ENCODE assay signal across 1 cellular context in the genomic region with DNA sequence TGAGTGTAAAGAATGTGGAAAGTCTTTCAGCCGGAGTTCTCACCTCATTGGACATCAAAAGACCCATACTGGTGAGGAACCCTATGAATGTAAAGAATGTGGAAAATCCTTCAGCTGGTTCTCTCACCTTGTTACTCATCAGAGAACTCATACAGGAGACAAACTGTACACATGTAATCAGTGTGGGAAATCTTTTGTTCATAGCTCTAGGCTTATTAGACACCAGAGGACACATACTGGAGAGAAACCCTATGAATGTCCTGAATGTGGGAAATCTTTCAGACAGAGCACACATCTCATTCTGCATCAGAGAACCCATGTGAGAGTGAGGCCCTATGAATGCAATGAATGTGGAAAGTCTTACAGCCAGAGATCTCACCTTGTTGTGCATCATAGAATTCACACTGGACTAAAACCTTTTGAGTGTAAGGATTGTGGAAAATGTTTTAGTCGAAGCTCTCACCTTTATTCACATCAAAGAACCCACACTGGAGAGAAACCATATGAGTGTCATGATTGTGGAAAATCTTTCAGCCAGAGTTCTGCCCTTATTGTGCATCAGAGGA.
A peak's percentile ranks its signal among the peaks of the same experiment; 100 is the strongest.
TF ChIP-seq lines count a peak whose summit lies in the region.

No MANE protein-coding gene starts in this region.

TF ChIP-seq in HEK293, 187 proteins besides CTCF, POLR2A, EP300 and RAD21:
- peak; percentile 62; the same call in 1 of the 2 replicates for TF ChIP-seq TRIM28 (IDR thresholded peaks at IDR 0.05; ENCODE audit: borderline replicate concordance, low read length)
- TF ChIP-seq SETDB1 (IDR thresholded peaks at IDR 0.05; ENCODE audit: insufficient read length, low read length) = peak; percentile 96
- TF ChIP-seq SP7 (tag by site-specific recombination; IDR thresholded peaks at IDR 0.05) = no peak
- TF ChIP-seq, protein P1, sequence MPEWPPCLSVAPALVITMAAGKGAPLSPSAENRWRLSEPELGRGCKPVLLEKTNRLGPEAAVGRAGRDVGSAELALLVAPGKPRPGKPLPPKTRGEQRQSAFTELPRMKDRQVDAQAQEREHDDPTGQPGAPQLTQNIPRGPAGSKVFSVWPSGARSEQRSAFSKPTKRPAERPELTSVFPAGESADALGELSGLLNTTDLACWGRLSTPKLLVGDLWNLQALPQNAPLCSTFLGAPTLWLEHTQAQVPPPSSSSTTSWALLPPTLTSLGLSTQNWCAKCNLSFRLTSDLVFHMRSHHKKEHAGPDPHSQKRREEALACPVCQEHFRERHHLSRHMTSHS (tag by site-specific recombination; IDR thresholded peaks at IDR 0.05) = no peak
- no peak for TF ChIP-seq EGR2 (tag by site-specific recombination; IDR thresholded peaks at IDR 0.05; ENCODE audit: low read depth)
- peak; percentile 66 for TF ChIP-seq ZNF274 (IDR thresholded peaks at IDR 0.05; ENCODE audit: low read length)
- peak; percentile 93; the same call in 1 of the 2 replicates for TF ChIP-seq ZNF274 (tag by site-specific recombination; IDR thresholded peaks at IDR 0.05; ENCODE audit: borderline replicate concordance)
